Comparison of ENCODE assay signal across 9 cellular contexts in genomic region chr5:171162602-171163001, GRCh38.
DNase-seq lines count a peak whose midpoint lies in the region; ATAC-seq, FAIRE-seq and TF ChIP-seq lines count a peak whose summit lies in the region.
"Had no signal": no experiment of that assay in that cellular context is flagged by ENCODE, and none has a peak within 500 bp of the region (broad histone marks: within the 10 kb centered on the region; RNA-seq: fewer than 3 reads in every experiment).

No MANE protein-coding gene starts in this region.

- intact Hi-C loops in right lobe of liver (cut with DNase I): no loop called here

- 33% methylated on average over 1 of the region's 1 CpG for WGBS in right lobe of liver (ENCODE audit: insufficient coverage, low coverage, low lambda C conversion rate, missing lambda C conversion rate)

- H3K4me1 ChIP-seq in right lobe of liver: no peaks in the 10 kb centered on the region

- ATAC-seq in HG03103 (IDR thresholded peaks at IDR 0.05; ENCODE audit: low read depth, unreplicated experiment) (peak; percentile 77), right lobe of liver (peak; percentile 52 to 59 (median 56))

- no peaks in the 10 kb centered on the region for H3K36me3 ChIP-seq in right lobe of liver

- TF ChIP-seq CTCF in right lobe of liver (IDR thresholded peaks at IDR 0.05): peak in 3 of 4 donors; percentile 8 to 37 (median 21)

- TF ChIP-seq POLR2A in right lobe of liver (IDR thresholded peaks at IDR 0.05): no peak
- TF ChIP-seq POLR2A in GM12891 (IDR thresholded peaks at IDR 0.05; ENCODE audit: low read depth, low read length): no peak

- no peaks in the 10 kb centered on the region for H3K27me3 ChIP-seq in right lobe of liver

- H3K27ac ChIP-seq in right lobe of liver: no peak overlapping the region

- DNase-seq in NCI-H748 (lab: John Stamatoyannopoulos, UW; ENCODE audit: unreplicated experiment) (peak; percentile 34), NCI-H748 treated with DMSO at 0.1 percent for 48 hours (lab: John Stamatoyannopoulos, UW) (no peak), SW480 (ENCODE audit: low spot score) (peak; percentile 9), right lobe of liver (no peak), GM12891 (ENCODE audit: insufficient read length, low spot score) (no peak), DMS153 treated with DMSO at 0.1 percent for 48 hours (lab: John Stamatoyannopoulos, UW; ENCODE audit: unreplicated experiment) (no peak), mesenteric fat pad (ENCODE audit: low spot score) (no peak)

- H3K9me3 ChIP-seq in right lobe of liver: no peaks in the 10 kb centered on the region

- FAIRE-seq in GM12891 (lab: Jason Lieb, UNC): no peak
- FAIRE-seq: G401.6 had no signal

- H3K4me3 ChIP-seq in right lobe of liver: no peak overlapping the region

TF ChIP-seq in GM12891, 5 proteins besides CTCF, POLR2A, EP300 and RAD21:
- TF ChIP-seq POU2F2 (IDR thresholded peaks at IDR 0.05; ENCODE audit: low read depth, low read length) (no peak), POLR2AphosphoS5 (IDR thresholded peaks at IDR 0.05; ENCODE audit: low read depth, low read length) (no peak), TAF1 (IDR thresholded peaks at IDR 0.05; ENCODE audit: low read depth, low read length) (no peak)

Comparison
In these comparisons a context has a peak if more than half of its experiments do, and no peak if none do; other contexts are left out.
1. DNase-seq: peak in NCI-H748 (single experiment) and SW480 (single experiment); none in NCI-H748 treated with DMSO at 0.1 percent for 48 hours (single experiment), right lobe of liver (0 of 3), GM12891 (single experiment), DMS153 treated with DMSO at 0.1 percent for 48 hours (single experiment) and mesenteric fat pad (single experiment).